In genomic region chr6:158784505-158784904, GRCh38 we compare ENCODE assay signal across 1 cellular context.
TF ChIP-seq lines count a peak whose summit lies in the region.

No MANE protein-coding gene starts in this region.

TF ChIP-seq in endothelial cell of umbilical vein, 7 proteins besides CTCF, POLR2A, EP300 and RAD21:
- TF ChIP-seq JUN (IDR thresholded peaks at IDR 0.05; ENCODE audit: borderline replicate concordance, insufficient read depth, insufficient read length, low read depth) (peak; percentile 61), POLR2AphosphoS5 (IDR thresholded peaks at IDR 0.05; ENCODE audit: insufficient read depth, low read depth, low read length) (peak; percentile 54), GATA2 (IDR thresholded peaks at IDR 0.05; ENCODE audit: insufficient read depth, insufficient read length, low read depth, low read length) (no peak)
